21 cellular contexts compared by ENCODE assay signal in the genomic region with DNA sequence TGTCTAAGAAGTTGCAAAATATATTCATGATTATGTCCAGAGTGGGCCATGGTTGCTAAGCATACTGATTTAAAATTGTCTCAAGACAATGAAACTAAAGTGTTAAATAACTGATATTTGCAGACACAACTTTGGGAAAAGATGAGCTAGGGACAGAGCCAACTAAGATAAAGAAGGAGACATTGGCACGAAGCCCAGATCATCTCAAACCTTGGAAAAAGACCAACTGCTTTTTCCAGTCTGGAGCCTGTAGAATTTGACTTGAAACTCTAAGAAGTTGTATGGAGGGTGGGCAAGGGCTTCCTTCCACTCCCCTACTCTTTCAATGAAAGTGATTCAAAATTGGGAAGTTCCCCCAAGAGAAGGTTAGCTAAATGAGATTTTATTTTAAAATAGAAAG.
A peak's percentile ranks its signal among the peaks of the same experiment; 100 is the strongest.
DNase-seq lines count a peak whose midpoint lies in the region; ATAC-seq and TF ChIP-seq lines count a peak whose summit lies in the region.
"Had no signal": no experiment of that assay in that cellular context is flagged by ENCODE, and none has a peak within 500 bp of the region (broad histone marks: within the 10 kb centered on the region; RNA-seq: fewer than 3 reads in every experiment).

No MANE protein-coding gene starts in this region.

- TF ChIP-seq EP300 in upper lobe of left lung (IDR thresholded peaks at IDR 0.05) = no peak

- WGBS in upper lobe of left lung, 2 donors = 52 to 62% methylated on average over 1 of the region's 1 CpG

- H3K4me3 ChIP-seq in choroid plexus epithelial cell (ENCODE audit: low read depth, low read length) (no peak overlapping the region), upper lobe of left lung (no peak overlapping the region)
- H3K4me3 ChIP-seq: K562, SJSA1 had no signal

- H3K27me3 Mint-ChIP-seq in nephron (ENCODE audit: low read depth) = no peaks in the 10 kb centered on the region
- H3K27me3 Mint-ChIP-seq: B cell had no signal

- H3K4me3 Mint-ChIP-seq in nephron = no peak overlapping the region
- H3K4me3 Mint-ChIP-seq: B cell; CD8-positive, alpha-beta memory T cell; T-cell had no signal

- no peaks in the 10 kb centered on the region for H3K9me3 Mint-ChIP-seq in nephron
- H3K9me3 Mint-ChIP-seq: T-cell had no signal

- H3K27ac ChIP-seq in upper lobe of left lung = no peak overlapping the region
- H3K27ac ChIP-seq: C4-2B, SJSA1 had no signal

- DNase-seq in NCI-H446 (lab: John Stamatoyannopoulos, UW) (peak; percentile 17 to 54), NCI-H446 treated with DMSO at 0.1 percent for 48 hours (lab: John Stamatoyannopoulos, UW) (no peak), EH (ENCODE audit: low read depth) (peak; percentile 11), choroid plexus epithelial cell (ENCODE audit: low read depth) (peak; percentile 3), upper lobe of left lung (no peak)
- DNase-seq: CD8-positive, alpha-beta memory T cell; DMS53; HCEC 1CT; MV-4-11; NCI-H2029; NCI-H510A treated with DMSO at 0.1 percent for 48 hours; NCI-H774; Right ventricle myocardium superior; RPMI8226; T-cell had no signal

- H3K36me3 ChIP-seq in upper lobe of left lung = no peaks in the 10 kb centered on the region
- H3K36me3 ChIP-seq: SJSA1 had no signal

- no peak for TF ChIP-seq CTCF in choroid plexus epithelial cell (conservative IDR thresholded peaks at IDR 0.05; ENCODE audit: low read depth, low read length)
- TF ChIP-seq CTCF in nephron (IDR thresholded peaks at IDR 0.05; ENCODE audit: unreplicated experiment in 3 of 3) = no peak
- no peak for TF ChIP-seq CTCF in upper lobe of left lung (IDR thresholded peaks at IDR 0.05)

- H3K4me1 Mint-ChIP-seq in nephron = peaks cover 7% of the 10 kb centered on the region
- H3K4me1 Mint-ChIP-seq: B cell; CD8-positive, alpha-beta memory T cell; T-cell had no signal

- no peak for TF ChIP-seq POLR2A in upper lobe of left lung (IDR thresholded peaks at IDR 0.05)

- H3K27ac Mint-ChIP-seq in nephron = peak overlapping the region in 2 of 3 experiments; percentile 85 to 90
- H3K27ac Mint-ChIP-seq: B cell; CD8-positive, alpha-beta memory T cell; T-cell had no signal

- H3K36me3 Mint-ChIP-seq in nephron (ENCODE audit: low read depth) = no peaks in the 10 kb centered on the region
- H3K36me3 Mint-ChIP-seq: CD8-positive, alpha-beta memory T cell; T-cell had no signal

- no peak for ATAC-seq in upper lobe of left lung (ENCODE audit: low FRiP score in 2 of 2)
- no peak for ATAC-seq in GM19467 (IDR thresholded peaks at IDR 0.05; ENCODE audit: unreplicated experiment)
- ATAC-seq: K562, T-cell had no signal

- H3K4me1 ChIP-seq in upper lobe of left lung = no peaks in the 10 kb centered on the region
- H3K4me1 ChIP-seq: SJSA1 had no signal

- no peaks in the 10 kb centered on the region for H3K9me3 ChIP-seq in upper lobe of left lung
- H3K9me3 ChIP-seq: SJSA1 had no signal

- H3K27me3 ChIP-seq in upper lobe of left lung = no peaks in the 10 kb centered on the region
- H3K27me3 ChIP-seq: SJSA1 had no signal

Comparison
In these comparisons a context has a peak if more than half of its experiments do, and no peak if none do; other contexts are left out.
1. DNase-seq: peak in NCI-H446 (2 of 2), EH (single experiment) and choroid plexus epithelial cell (single experiment); none in NCI-H446 treated with DMSO at 0.1 percent for 48 hours (single experiment) and upper lobe of left lung (0 of 2).